In the genomic region with DNA sequence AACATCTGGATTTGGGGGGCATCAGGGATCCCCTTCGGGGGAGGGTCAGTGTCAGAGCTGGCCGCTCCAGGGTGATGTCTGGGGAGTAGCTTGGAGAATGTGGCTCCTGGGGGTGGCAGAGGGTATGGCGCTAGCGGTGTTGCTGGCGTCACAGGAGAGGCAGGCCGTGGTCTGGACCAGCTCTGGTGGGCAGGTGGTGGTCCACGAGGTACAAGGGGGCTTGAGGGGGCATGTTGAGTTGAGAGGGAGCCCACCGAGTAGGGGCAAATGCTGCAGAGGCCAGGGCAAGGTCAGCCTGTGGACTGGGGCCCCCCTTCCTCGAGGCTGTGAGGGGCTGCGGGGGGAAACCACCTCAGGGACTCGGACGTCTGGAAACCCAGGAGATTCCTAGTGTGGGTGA, we compare ENCODE assay signal across 28 cellular contexts.
"Had no signal": no experiment of that assay in that cellular context is flagged by ENCODE, and none has a peak within 500 bp of the region (broad histone marks: within the 10 kb centered on the region; RNA-seq: fewer than 3 reads in every experiment).

No MANE protein-coding gene starts in this region.

- H3K27ac Mint-ChIP-seq: activated B cell treated with CpG ODN at 0.5 μM for 24 hours; activated CD4-positive, alpha-beta T cell treated with anti-CD3 and anti-CD28 coated beads, Interleukin-2, amount 10 ng/mL, durations not matched to agents 24 days and 14 days; activated CD8-positive, alpha-beta memory T cell treated with anti-CD3 and anti-CD28 coated beads, Interleukin-2, amount 10 ng/mL, durations not matched to agents 7 days and 5 days; activated naive CD4-positive, alpha-beta T cell treated with anti-CD3 and anti-CD28 coated beads for 36 hours; activated naive CD8-positive, alpha-beta T cell; activated T-cell treated with anti-CD3 and anti-CD28 coated beads, Interleukin-2, amount 50 U/mL, for 24 hours; activated T-helper 1 cell treated with anti-CD3 and anti-CD28 coated beads, Interleukin-12 subunit alpha, Interleukin-12 subunit beta, Interleukin-2, Interleukin-4 antibody, amounts not matched to agents 30 ng/mL and 10 ng/mL and 1 ng/mL, durations not matched to agents 14 hours and 24 hours and 36 hours; T-helper 17 cell had no signal

- H3K27me3 ChIP-seq: brain microvascular endothelial cell, cardiac muscle cell had no signal

- H3K36me3 ChIP-seq: brain microvascular endothelial cell, cardiac muscle cell had no signal

- H3K4me3 Mint-ChIP-seq: activated B cell treated with CpG ODN at 0.5 μM for 24 hours; activated CD4-positive, alpha-beta T cell treated with anti-CD3 and anti-CD28 coated beads, Interleukin-2, amount 10 ng/mL, durations not matched to agents 24 days and 14 days; activated CD8-positive, alpha-beta memory T cell treated with anti-CD3 and anti-CD28 coated beads, Interleukin-2, amount 10 ng/mL, durations not matched to agents 7 days and 5 days; activated naive CD4-positive, alpha-beta T cell treated with anti-CD3 and anti-CD28 coated beads for 36 hours; activated naive CD8-positive, alpha-beta T cell; activated T-cell treated with anti-CD3 and anti-CD28 coated beads, Interleukin-2, amount 50 U/mL, for 24 hours; activated T-helper 1 cell treated with anti-CD3 and anti-CD28 coated beads, Interleukin-12 subunit alpha, Interleukin-12 subunit beta, Interleukin-2, Interleukin-4 antibody, amounts not matched to agents 30 ng/mL and 10 ng/mL and 1 ng/mL, durations not matched to agents 14 hours and 24 hours and 36 hours; T-helper 17 cell had no signal

- H3K4me3 ChIP-seq: cardiac muscle cell had no signal

- DNase-seq: activated B cell treated with CpG ODN at 0.5 μM for 24 hours; activated CD4-positive, alpha-beta T cell treated with anti-CD3 and anti-CD28 coated beads for 1 hour; activated CD4-positive, alpha-beta T cell treated with anti-CD3 and anti-CD28 coated beads, Interleukin-2, amount 10 ng/mL, durations not matched to agents 24 days and 14 days; activated CD4-positive, alpha-beta T cell treated with anti-CD3 and anti-CD28 coated beads, Interleukin-2, amount 50 U/mL, for 48 hours; activated CD8-positive, alpha-beta memory T cell treated with anti-CD3 and anti-CD28 coated beads, Interleukin-2, amount 10 ng/mL, durations not matched to agents 7 days and 5 days; activated effector memory CD4-positive, alpha-beta T cell treated with Interleukin-2 at 50 U/mL for 16 hours; activated naive CD4-positive, alpha-beta T cell treated with anti-CD3 and anti-CD28 coated beads for 36 hours; activated T-cell treated with anti-CD3 and anti-CD28 coated beads, Interleukin-2, amount 50 U/mL, for 24 hours; amygdala; brain microvascular endothelial cell; Karpas-422; MM.1S; NCI-H1105; NCI-H1436; NCI-H1694 treated with DMSO at 0.1 percent for 48 hours; NCI-H2029 treated with DMSO at 0.1 percent for 48 hours; NCI-H345; NCI-H510A; NCI-H526 treated with DMSO at 0.1 percent for 48 hours; PC-3; SIG-M5; T-helper 17 cell; T1000 had no signal

- H3K27ac ChIP-seq: brain microvascular endothelial cell, cardiac muscle cell had no signal

- ATAC-seq: activated CD8-positive, alpha-beta memory T cell treated with anti-CD3 and anti-CD28 coated beads, Interleukin-2, amount 10 ng/mL, durations not matched to agents 7 days and 5 days; PC-3; T-helper 17 cell had no signal

- FAIRE-seq: RCC 7860, TTC549 had no signal

- H3K9me3 Mint-ChIP-seq: activated B cell treated with CpG ODN at 0.5 μM for 24 hours; activated CD4-positive, alpha-beta T cell treated with anti-CD3 and anti-CD28 coated beads, Interleukin-2, amount 10 ng/mL, durations not matched to agents 24 days and 14 days; activated naive CD4-positive, alpha-beta T cell treated with anti-CD3 and anti-CD28 coated beads for 36 hours; activated T-cell treated with anti-CD3 and anti-CD28 coated beads, Interleukin-2, amount 50 U/mL, for 24 hours; activated T-helper 1 cell treated with anti-CD3 and anti-CD28 coated beads, Interleukin-12 subunit alpha, Interleukin-12 subunit beta, Interleukin-2, Interleukin-4 antibody, amounts not matched to agents 30 ng/mL and 10 ng/mL and 1 ng/mL, durations not matched to agents 14 hours and 24 hours and 36 hours had no signal

- H3K36me3 Mint-ChIP-seq: activated CD8-positive, alpha-beta memory T cell treated with anti-CD3 and anti-CD28 coated beads, Interleukin-2, amount 10 ng/mL, durations not matched to agents 7 days and 5 days; activated naive CD8-positive, alpha-beta T cell had no signal

- H3K27me3 Mint-ChIP-seq: activated B cell treated with CpG ODN at 0.5 μM for 24 hours; activated CD4-positive, alpha-beta T cell treated with anti-CD3 and anti-CD28 coated beads, Interleukin-2, amount 10 ng/mL, durations not matched to agents 24 days and 14 days; activated CD8-positive, alpha-beta memory T cell treated with anti-CD3 and anti-CD28 coated beads, Interleukin-2, amount 10 ng/mL, durations not matched to agents 7 days and 5 days; activated naive CD8-positive, alpha-beta T cell; activated T-cell treated with anti-CD3 and anti-CD28 coated beads, Interleukin-2, amount 50 U/mL, for 24 hours; T-helper 17 cell had no signal

- H3K4me1 Mint-ChIP-seq: activated CD4-positive, alpha-beta T cell treated with anti-CD3 and anti-CD28 coated beads, Interleukin-2, amount 10 ng/mL, durations not matched to agents 24 days and 14 days; activated CD8-positive, alpha-beta memory T cell treated with anti-CD3 and anti-CD28 coated beads, Interleukin-2, amount 10 ng/mL, durations not matched to agents 7 days and 5 days had no signal
